Comparison of ENCODE assay signal across 1 cellular context in genomic region chr17:75516619-75517276, GRCh38.
A peak's percentile ranks its signal among the peaks of the same experiment; 100 is the strongest.
TF ChIP-seq lines count a peak whose summit lies in the region.

No MANE protein-coding gene starts in this region.

TF ChIP-seq in GM12878, 131 proteins besides CTCF, POLR2A, EP300 and RAD21 (continued from another document):
- TF ChIP-seq KAT2A (conservative IDR thresholded peaks at IDR 0.05; ENCODE audit: control insufficient read depth, low read depth, low read length) = no peak
- TF ChIP-seq GATAD2B (conservative IDR thresholded peaks at IDR 0.05; ENCODE audit: low read depth) = no peak; the same call in 1 of the 2 replicates
- TF ChIP-seq TARDBP (IDR thresholded peaks at IDR 0.05; ENCODE audit: borderline replicate concordance) = no peak
- TF ChIP-seq POU2F2 (IDR thresholded peaks at IDR 0.05; ENCODE audit: borderline replicate concordance, low read depth, low read length) = no peak
- TF ChIP-seq ASH2L (IDR thresholded peaks at IDR 0.05; ENCODE audit: borderline replicate concordance, low read depth) = no peak
- no peak for TF ChIP-seq YBX1 (IDR thresholded peaks at IDR 0.05)
- no peak for TF ChIP-seq SRF (IDR thresholded peaks at IDR 0.05; ENCODE audit: low read depth in 2 of 2, low read length in 2 of 2)
- no peak for TF ChIP-seq CREB1 (IDR thresholded peaks at IDR 0.05; ENCODE audit: low read depth)
- 0 out of 2 replicates have a peak, but pooled peaks have one; percentile 59 for TF ChIP-seq NFXL1 (IDR thresholded peaks at IDR 0.05; ENCODE audit: borderline replicate concordance)
- TF ChIP-seq MYB (IDR thresholded peaks at IDR 0.05; ENCODE audit: borderline replicate concordance, low read depth, low read length) = no peak
- TF ChIP-seq DPF2 (IDR thresholded peaks at IDR 0.05) = 0 out of 2 replicates have a peak, but pooled peaks have one; percentile 10
- TF ChIP-seq, protein P1, sequence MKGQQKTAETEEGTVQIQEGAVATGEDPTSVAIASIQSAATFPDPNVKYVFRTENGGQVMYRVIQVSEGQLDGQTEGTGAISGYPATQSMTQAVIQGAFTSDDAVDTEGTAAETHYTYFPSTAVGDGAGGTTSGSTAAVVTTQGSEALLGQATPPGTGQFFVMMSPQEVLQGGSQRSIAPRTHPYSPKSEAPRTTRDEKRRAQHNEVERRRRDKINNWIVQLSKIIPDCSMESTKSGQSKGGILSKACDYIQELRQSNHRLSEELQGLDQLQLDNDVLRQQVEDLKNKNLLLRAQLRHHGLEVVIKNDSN (IDR thresholded peaks at IDR 0.05; ENCODE audit: borderline replicate concordance, extremely low read length, insufficient read depth, low read depth, low read length) = no peak
- TF ChIP-seq, protein P2, sequence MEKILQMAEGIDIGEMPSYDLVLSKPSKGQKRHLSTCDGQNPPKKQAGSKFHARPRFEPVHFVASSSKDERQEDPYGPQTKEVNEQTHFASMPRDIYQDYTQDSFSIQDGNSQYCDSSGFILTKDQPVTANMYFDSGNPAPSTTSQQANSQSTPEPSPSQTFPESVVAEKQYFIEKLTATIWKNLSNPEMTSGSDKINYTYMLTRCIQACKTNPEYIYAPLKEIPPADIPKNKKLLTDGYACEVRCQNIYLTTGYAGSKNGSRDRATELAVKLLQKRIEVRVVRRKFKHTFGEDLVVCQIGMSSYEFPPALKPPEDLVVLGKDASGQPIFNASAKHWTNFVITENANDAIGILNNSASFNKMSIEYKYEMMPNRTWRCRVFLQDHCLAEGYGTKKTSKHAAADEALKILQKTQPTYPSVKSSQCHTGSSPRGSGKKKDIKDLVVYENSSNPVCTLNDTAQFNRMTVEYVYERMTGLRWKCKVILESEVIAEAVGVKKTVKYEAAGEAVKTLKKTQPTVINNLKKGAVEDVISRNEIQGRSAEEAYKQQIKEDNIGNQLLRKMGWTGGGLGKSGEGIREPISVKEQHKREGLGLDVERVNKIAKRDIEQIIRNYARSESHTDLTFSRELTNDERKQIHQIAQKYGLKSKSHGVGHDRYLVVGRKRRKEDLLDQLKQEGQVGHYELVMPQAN (conservative IDR thresholded peaks at IDR 0.05) = peak; percentile 70
- peak; percentile 82; the same call in 1 of the 2 replicates for TF ChIP-seq LARP7 (IDR thresholded peaks at IDR 0.05)
- TF ChIP-seq POLR2AphosphoS5 (IDR thresholded peaks at IDR 0.05; ENCODE audit: low read length) = no peak
- TF ChIP-seq, protein P3, sequence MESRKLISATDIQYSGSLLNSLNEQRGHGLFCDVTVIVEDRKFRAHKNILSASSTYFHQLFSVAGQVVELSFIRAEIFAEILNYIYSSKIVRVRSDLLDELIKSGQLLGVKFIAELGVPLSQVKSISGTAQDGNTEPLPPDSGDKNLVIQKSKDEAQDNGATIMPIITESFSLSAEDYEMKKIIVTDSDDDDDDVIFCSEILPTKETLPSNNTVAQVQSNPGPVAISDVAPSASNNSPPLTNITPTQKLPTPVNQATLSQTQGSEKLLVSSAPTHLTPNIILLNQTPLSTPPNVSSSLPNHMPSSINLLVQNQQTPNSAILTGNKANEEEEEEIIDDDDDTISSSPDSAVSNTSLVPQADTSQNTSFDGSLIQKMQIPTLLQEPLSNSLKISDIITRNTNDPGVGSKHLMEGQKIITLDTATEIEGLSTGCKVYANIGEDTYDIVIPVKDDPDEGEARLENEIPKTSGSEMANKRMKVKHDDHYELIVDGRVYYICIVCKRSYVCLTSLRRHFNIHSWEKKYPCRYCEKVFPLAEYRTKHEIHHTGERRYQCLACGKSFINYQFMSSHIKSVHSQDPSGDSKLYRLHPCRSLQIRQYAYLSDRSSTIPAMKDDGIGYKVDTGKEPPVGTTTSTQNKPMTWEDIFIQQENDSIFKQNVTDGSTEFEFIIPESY (IDR thresholded peaks at IDR 0.05) = no peak
- no peak for TF ChIP-seq SREBF2 (IDR thresholded peaks at IDR 0.05; ENCODE audit: low read length)
- TF ChIP-seq ATF2 (IDR thresholded peaks at IDR 0.05; ENCODE audit: low read length) = no peak
- TF ChIP-seq MXI1 (IDR thresholded peaks at IDR 0.05; ENCODE audit: low read depth, low read length) = 0 out of 2 replicates have a peak, but pooled peaks have one; percentile 19
- no peak for TF ChIP-seq EZH2 (IDR thresholded peaks at IDR 0.05; ENCODE audit: borderline replicate concordance, control insufficient read depth, low read depth, low read length)
- TF ChIP-seq, protein P4, sequence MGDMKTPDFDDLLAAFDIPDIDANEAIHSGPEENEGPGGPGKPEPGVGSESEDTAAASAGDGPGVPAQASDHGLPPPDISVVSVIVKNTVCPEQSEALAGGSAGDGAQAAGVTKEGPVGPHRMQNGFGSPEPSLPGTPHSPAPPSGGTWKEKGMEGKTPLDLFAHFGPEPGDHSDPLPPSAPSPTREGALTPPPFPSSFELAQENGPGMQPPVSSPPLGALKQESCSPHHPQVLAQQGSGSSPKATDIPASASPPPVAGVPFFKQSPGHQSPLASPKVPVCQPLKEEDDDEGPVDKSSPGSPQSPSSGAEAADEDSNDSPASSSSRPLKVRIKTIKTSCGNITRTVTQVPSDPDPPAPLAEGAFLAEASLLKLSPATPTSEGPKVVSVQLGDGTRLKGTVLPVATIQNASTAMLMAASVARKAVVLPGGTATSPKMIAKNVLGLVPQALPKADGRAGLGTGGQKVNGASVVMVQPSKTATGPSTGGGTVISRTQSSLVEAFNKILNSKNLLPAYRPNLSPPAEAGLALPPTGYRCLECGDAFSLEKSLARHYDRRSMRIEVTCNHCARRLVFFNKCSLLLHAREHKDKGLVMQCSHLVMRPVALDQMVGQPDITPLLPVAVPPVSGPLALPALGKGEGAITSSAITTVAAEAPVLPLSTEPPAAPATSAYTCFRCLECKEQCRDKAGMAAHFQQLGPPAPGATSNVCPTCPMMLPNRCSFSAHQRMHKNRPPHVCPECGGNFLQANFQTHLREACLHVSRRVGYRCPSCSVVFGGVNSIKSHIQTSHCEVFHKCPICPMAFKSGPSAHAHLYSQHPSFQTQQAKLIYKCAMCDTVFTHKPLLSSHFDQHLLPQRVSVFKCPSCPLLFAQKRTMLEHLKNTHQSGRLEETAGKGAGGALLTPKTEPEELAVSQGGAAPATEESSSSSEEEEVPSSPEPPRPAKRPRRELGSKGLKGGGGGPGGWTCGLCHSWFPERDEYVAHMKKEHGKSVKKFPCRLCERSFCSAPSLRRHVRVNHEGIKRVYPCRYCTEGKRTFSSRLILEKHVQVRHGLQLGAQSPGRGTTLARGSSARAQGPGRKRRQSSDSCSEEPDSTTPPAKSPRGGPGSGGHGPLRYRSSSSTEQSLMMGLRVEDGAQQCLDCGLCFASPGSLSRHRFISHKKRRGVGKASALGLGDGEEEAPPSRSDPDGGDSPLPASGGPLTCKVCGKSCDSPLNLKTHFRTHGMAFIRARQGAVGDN (IDR thresholded peaks at IDR 0.05) = 0 out of 2 replicates have a peak, but pooled peaks have one; percentile 59
- peak; percentile 74; the same call in 1 of the 2 replicates for TF ChIP-seq NR2F1 (conservative IDR thresholded peaks at IDR 0.05)
- TF ChIP-seq CBFB (IDR thresholded peaks at IDR 0.05; ENCODE audit: low read depth) = 0 out of 2 replicates have a peak, but pooled peaks have one; percentile 9
- no peak for TF ChIP-seq ZBED1 (IDR thresholded peaks at IDR 0.05; ENCODE audit: borderline replicate concordance)
- TF ChIP-seq EGR1 (IDR thresholded peaks at IDR 0.05; ENCODE audit: borderline replicate concordance in 1 of 2, low read depth in 2 of 2, low read length in 2 of 2) = peak in 1 of 2 experiments; percentile 56; a peak in 1 of 3 replicates
- TF ChIP-seq IKZF1 (conservative IDR thresholded peaks at IDR 0.05) = 0 out of 2 replicates have a peak, but pooled peaks have one; percentile 1
